8 cellular contexts compared by ENCODE assay signal in the genomic region with DNA sequence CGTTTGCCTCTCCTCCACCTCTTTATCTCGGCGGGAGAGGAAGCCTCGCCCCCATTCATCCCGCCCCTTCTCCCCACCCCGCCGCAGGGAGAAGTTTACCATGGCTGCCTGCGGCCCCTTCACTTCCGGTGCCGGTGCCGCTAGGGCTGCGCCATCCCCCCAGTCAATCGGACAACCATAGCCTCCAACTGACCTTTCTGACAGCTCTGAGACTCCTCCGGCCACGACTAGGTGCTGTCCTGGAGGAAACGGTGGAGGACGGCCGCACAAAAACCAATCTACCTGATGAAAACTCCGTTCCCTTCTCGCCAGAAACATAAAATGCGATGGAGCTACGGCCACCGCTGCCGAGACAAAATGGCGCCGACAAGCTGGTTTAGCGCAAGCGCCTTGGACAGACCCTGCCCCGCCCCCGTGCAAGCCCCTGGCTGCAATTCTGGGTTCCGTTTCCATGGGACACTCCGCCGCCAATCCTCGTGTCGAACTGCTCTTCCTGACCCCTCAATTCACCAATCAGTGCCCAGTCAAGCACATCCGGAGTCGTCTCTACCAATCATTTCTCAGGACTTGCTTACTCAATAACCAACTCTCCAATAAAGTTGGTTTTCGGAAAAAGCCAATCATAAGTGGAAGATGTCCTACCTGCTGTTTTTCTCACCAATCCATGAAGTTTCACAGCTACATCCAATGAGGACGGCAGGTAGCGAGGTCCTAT. TPM values are rescaled to one million over a fixed set of nuclear protein-coding genes. Genes with fewer than 3 reads are reported as not detected.
DNase-seq lines count a peak whose midpoint lies in the region; ATAC-seq and TF ChIP-seq lines count a peak whose summit lies in the region.

No MANE protein-coding gene starts in this region.

- no peak for TF ChIP-seq CTCF in IMR-90 (conservative IDR thresholded peaks at IDR 0.05; ENCODE audit: low read depth, low read length)

- peak overlapping the region; percentile 97 for H2AK5ac ChIP-seq in IMR-90 (ENCODE audit: low read depth, low read length)

- H2BK120ac ChIP-seq in IMR-90 (ENCODE audit: low read depth, low read length) = peak overlapping the region; percentile 84

- peaks cover 17% of the 10 kb centered on the region for H3K36me3 ChIP-seq in IMR-90 (ENCODE audit: control insufficient read depth, insufficient read depth, low read length)
- H3K36me3 ChIP-seq in mucosa of stomach (ENCODE audit: control insufficient read depth, insufficient read depth, low read length) = no peaks in the 10 kb centered on the region

- H3K9ac ChIP-seq in IMR-90 (ENCODE audit: low read depth, low read length) = peak overlapping the region; percentile 98
- H3K9ac ChIP-seq in mucosa of stomach (ENCODE audit: low read length) = peak overlapping the region; percentile 96

- peak overlapping the region; percentile 93 for H3K18ac ChIP-seq in IMR-90 (ENCODE audit: low read depth, low read length)

- peak overlapping the region; percentile 50; the same call in 1 of the 2 replicates for H2BK20ac ChIP-seq in IMR-90 (ENCODE audit: low read depth, low read length)

- H4K8ac ChIP-seq in IMR-90 (ENCODE audit: low read depth in 2 of 2, low read length in 2 of 2) = peak overlapping the region; percentile 76 to 100

- peak; percentile 91 for TF ChIP-seq POLR2A in IMR-90 (IDR thresholded peaks at IDR 0.05; ENCODE audit: low read depth, low read length)

- no peaks in the 10 kb centered on the region for H3K4me1 ChIP-seq in IMR-90 (ENCODE audit: control insufficient read depth, insufficient read depth, low read length)
- H3K4me1 ChIP-seq in mucosa of stomach (ENCODE audit: control insufficient read depth, insufficient read depth, low read length) = no peaks in the 10 kb centered on the region

- peak overlapping the region; percentile 95 for H3K23ac ChIP-seq in IMR-90 (ENCODE audit: low read depth, low read length)

- peaks cover 42% of the 10 kb centered on the region for H4K20me1 ChIP-seq in IMR-90 (ENCODE audit: insufficient read depth, low read length)

- H3K14ac ChIP-seq in IMR-90 (replicated peaks; ENCODE audit: low read depth, low read length) = peak overlapping the region; percentile 99

- CTCF ChIA-PET in IMR-90 (lab: Yijun Ruan, JAX) = interaction anchor here (0.6 kb wide), 1 partner anchor 187 kb away, joined by 3 read pairs; no protein-coding TSS in a partner anchor

- intact Hi-C loops in IMR-90 (cut with micrococcal nuclease) = loop anchor here (2.0 kb wide), 1 partner anchor 129 kb away; a partner anchor contains a TSS

- H3K9me1 ChIP-seq in IMR-90 (ENCODE audit: insufficient read depth, low read length) = peaks cover 7% of the 10 kb centered on the region

- no peak for TF ChIP-seq RAD21 in IMR-90 (IDR thresholded peaks at IDR 0.05; ENCODE audit: low read length)

- POLR2A ChIA-PET in IMR-90 (lab: Charles Lee; ENCODE audit: unreplicated experiment) = interaction anchor here (0.5 to 1.0 kb wide), 4 partner anchors 16 to 188 kb away, joined by 3 to 8 read pairs (median 4); a partner anchor contains a TSS

- DNase-seq in DMS153 (lab: John Stamatoyannopoulos, UW) (peak; percentile 100), IMR-90 (peak; percentile 100), OCI-M1 (lab: John Stamatoyannopoulos, UW) (peak; percentile 98)
- peak; percentile 94 for DNase-seq in activated T-cell treated with anti-CD3 and anti-CD28 coated beads, Interleukin-2, amount 50 U/mL, for 1 hour
- DNase-seq in stimulated activated CD8-positive, alpha-beta memory T cell treated with anti-CD3 and anti-CD28 coated beads, Interleukin-7, amount 100 ng/mL, for 1 hour (ENCODE audit: low read depth in 2 of 2) = peak; percentile 93 to 96

- peak overlapping the region; percentile 97 for H2AFZ ChIP-seq in IMR-90 (replicated peaks; ENCODE audit: low read length, poor library complexity)

- peak overlapping the region; percentile 96; the same call in 2 of the 3 replicates for H2BK15ac ChIP-seq in IMR-90 (ENCODE audit: low read depth, low read length)

- dilution Hi-C loops in IMR-90 (cut with HindIII; ENCODE audit: low sequenced_read_pairs, unreplicated experiment) = no loop called here

- 1% methylated on average over 17 of the region's 40 CpGs; no CpG with 5 or more reads in 1 of the 2 experiments for WGBS in IMR-90 (ENCODE audit: extremely low coverage in 2 of 2, insufficient read length in 1 of 2), 2 experiments

- H3K27me3 ChIP-seq in IMR-90 (ENCODE audit: control insufficient read depth, insufficient read depth, low read length) (no peaks in the 10 kb centered on the region), mucosa of stomach (ENCODE audit: control insufficient read depth, insufficient read depth, low read length) (no peaks in the 10 kb centered on the region)

- H4K91ac ChIP-seq in IMR-90 (ENCODE audit: insufficient read depth, low read depth, low read length) = peak overlapping the region; percentile 97

- ATAC-seq in GM21529 (IDR thresholded peaks at IDR 0.05; ENCODE audit: unreplicated experiment) = peak; percentile 84
- ATAC-seq in IMR-90 (ENCODE audit: low read depth) = peak; percentile 94
- ATAC-seq in esophagus mucosa = peak; percentile 98

- peak overlapping the region; percentile 98 for H3K27ac ChIP-seq in IMR-90 (ENCODE audit: insufficient read depth, low read length)

- no peaks in the 10 kb centered on the region for H3K9me3 ChIP-seq in IMR-90 (ENCODE audit: control insufficient read depth, insufficient read depth, low read length)
- no peaks in the 10 kb centered on the region for H3K9me3 ChIP-seq in mucosa of stomach (ENCODE audit: control insufficient read depth, low read length)

- H3K4me2 ChIP-seq in IMR-90 (ENCODE audit: low read depth, low read length) = peak overlapping the region; percentile 93; the same call in 1 of the 2 replicates

- H4K5ac ChIP-seq in IMR-90 (ENCODE audit: low read depth, low read length) = peak overlapping the region; percentile 96

- no TSS peak for BruUV-seq in IMR-90 (replicated peaks; lab: Mats Ljungman, UMichigan)

- H2AK9ac ChIP-seq in IMR-90 (replicated peaks; ENCODE audit: low read depth, low read length, poor library complexity) = peak overlapping the region; percentile 97

- in situ Hi-C loops in IMR-90 (cut with MboI; ENCODE audit: low sequenced_read_pairs) = no loop called here

- peak overlapping the region; percentile 100 for H3K56ac ChIP-seq in IMR-90 (ENCODE audit: extremely low read depth, insufficient read depth, low read length)

- peak overlapping the region; percentile 97 for H2BK5ac ChIP-seq in IMR-90 (ENCODE audit: low read depth, low read length, poor library complexity, severe bottlenecking)

- peaks cover 4 to 27% of the 10 kb centered on the region in 2 experiments for H3K79me1 ChIP-seq in IMR-90 (ENCODE audit: low read depth in 1 of 2, low read length in 2 of 2)

- peak overlapping the region; percentile 96 for H3K4ac ChIP-seq in IMR-90 (ENCODE audit: low read depth, low read length)

- H3K4me3 ChIP-seq in IMR-90 (ENCODE audit: insufficient read depth, low read depth, low read length) (peak overlapping the region; percentile 73), mucosa of stomach (ENCODE audit: low read length) (peak overlapping the region; percentile 98)

TF ChIP-seq in IMR-90, 13 proteins besides CTCF, POLR2A, EP300 and RAD21:
- TF ChIP-seq CEBPB (IDR thresholded peaks at IDR 0.05; ENCODE audit: low read depth, low read length) (peak; percentile 73), NFE2L2 (IDR thresholded peaks at IDR 0.05; ENCODE audit: low read depth, low read length) (no peak), CHD1 (IDR thresholded peaks at IDR 0.05; ENCODE audit: low read depth, low read length) (no peak), RCOR1 (IDR thresholded peaks at IDR 0.05; ENCODE audit: insufficient replicate concordance, low read length) (no peak), MXI1 (IDR thresholded peaks at IDR 0.05; ENCODE audit: borderline replicate concordance, low read depth, low read length) (peak; percentile 73; the same call in 1 of the 2 replicates), SMC3 (IDR thresholded peaks at IDR 0.05; ENCODE audit: low read depth, low read length) (no peak), FOS (IDR thresholded peaks at IDR 0.05; ENCODE audit: low read depth, low read length) (peak; percentile 96), MAFK (IDR thresholded peaks at IDR 0.05; ENCODE audit: low read depth, low read length) (no peak; the same call in 1 of the 2 replicates), BHLHE40 (IDR thresholded peaks at IDR 0.05; ENCODE audit: low read depth, low read length) (no peak), MAZ (IDR thresholded peaks at IDR 0.05; ENCODE audit: borderline replicate concordance, low read depth, low read length) (peak; percentile 76; the same call in 1 of the 2 replicates), RFX5 (IDR thresholded peaks at IDR 0.05; ENCODE audit: low read depth, low read length) (no peak)
- TF ChIP-seq, protein P1, sequence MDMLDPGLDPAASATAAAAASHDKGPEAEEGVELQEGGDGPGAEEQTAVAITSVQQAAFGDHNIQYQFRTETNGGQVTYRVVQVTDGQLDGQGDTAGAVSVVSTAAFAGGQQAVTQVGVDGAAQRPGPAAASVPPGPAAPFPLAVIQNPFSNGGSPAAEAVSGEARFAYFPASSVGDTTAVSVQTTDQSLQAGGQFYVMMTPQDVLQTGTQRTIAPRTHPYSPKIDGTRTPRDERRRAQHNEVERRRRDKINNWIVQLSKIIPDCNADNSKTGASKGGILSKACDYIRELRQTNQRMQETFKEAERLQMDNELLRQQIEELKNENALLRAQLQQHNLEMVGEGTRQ (IDR thresholded peaks at IDR 0.05; ENCODE audit: low read depth, low read length) = 0 out of 2 replicates have a peak, but pooled peaks have one; percentile 26
- TF ChIP-seq, protein P2, sequence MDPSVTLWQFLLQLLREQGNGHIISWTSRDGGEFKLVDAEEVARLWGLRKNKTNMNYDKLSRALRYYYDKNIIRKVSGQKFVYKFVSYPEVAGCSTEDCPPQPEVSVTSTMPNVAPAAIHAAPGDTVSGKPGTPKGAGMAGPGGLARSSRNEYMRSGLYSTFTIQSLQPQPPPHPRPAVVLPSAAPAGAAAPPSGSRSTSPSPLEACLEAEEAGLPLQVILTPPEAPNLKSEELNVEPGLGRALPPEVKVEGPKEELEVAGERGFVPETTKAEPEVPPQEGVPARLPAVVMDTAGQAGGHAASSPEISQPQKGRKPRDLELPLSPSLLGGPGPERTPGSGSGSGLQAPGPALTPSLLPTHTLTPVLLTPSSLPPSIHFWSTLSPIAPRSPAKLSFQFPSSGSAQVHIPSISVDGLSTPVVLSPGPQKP (IDR thresholded peaks at IDR 0.05; ENCODE audit: borderline replicate concordance, low read depth, low read length) = 0 out of 2 replicates have a peak, but pooled peaks have one; percentile 18
TF ChIP-seq in IMR-90: peak in this region for 6.

RNA-seq across cellular contexts. Expression of a gene that starts 0.4 kb away (rescaled TPM):
- total RNA-seq in IMR-90 (2012; rRNA removed) (3.8 and 6.7 TPM in 2 replicates), esophagus mucosa (9.5 TPM)
- polyA plus RNA-seq in IMR-90 (2012; rRNA removed) = 3.3 and 3.4 TPM in 2 replicates
- polyA plus RNA-seq in IMR-90 (2012; cell fraction: cytosol; rRNA removed) = 0.81 and 0.93 TPM in 2 replicates
- 1.3 and 7.7 TPM in 2 replicates for polyA plus RNA-seq in IMR-90 (2012; cell fraction: nucleus; rRNA removed; ENCODE audit: low replicate concordance)

RNA-seq across cellular contexts. Expression of a gene that starts 53.3 kb away (rescaled TPM):
- total RNA-seq in IMR-90 (2012; rRNA removed) = 74.9 and 114 TPM in 2 replicates
- polyA plus RNA-seq in IMR-90 (2012; rRNA removed) = 227 and 231 TPM in 2 replicates
- polyA plus RNA-seq in IMR-90 (2012; cell fraction: cytosol; rRNA removed) = 56.9 and 192 TPM in 2 replicates
- polyA plus RNA-seq in IMR-90 (2012; cell fraction: nucleus; rRNA removed; ENCODE audit: low replicate concordance) = 13.2 and 100 TPM in 2 replicates
- total RNA-seq in esophagus mucosa = 142 TPM

Comparison
In these comparisons a context has a peak if more than half of its experiments do, and no peak if none do; other contexts are left out.
1. Peak in every context shown above with its lines: DNase-seq, ATAC-seq, H3K4me3 ChIP-seq and H3K27ac ChIP-seq.